In genomic region chr9:121783126-121783522, GRCh38 we compare ENCODE assay signal across 18 cellular contexts.
DNase-seq lines count a peak whose midpoint lies in the region; ATAC-seq, FAIRE-seq and TF ChIP-seq lines count a peak whose summit lies in the region.
"Had no signal": no experiment of that assay in that cellular context is flagged by ENCODE, and none has a peak within 500 bp of the region (broad histone marks: within the 10 kb centered on the region; RNA-seq: fewer than 3 reads in every experiment).

No MANE protein-coding gene starts in this region.

- DNase-seq in CD4-positive, alpha-beta T cell = no peak
- no peak for DNase-seq in caudate nucleus (lab: John Stamatoyannopoulos, UW)
- no peak for DNase-seq in neural progenitor cell (ENCODE audit: low spot score)
- DNase-seq in frontal cortex (ENCODE audit: low spot score in 2 of 2) = no peak
- DNase-seq in GDM1 (lab: John Stamatoyannopoulos, UW) = no peak
- DNase-seq in breast epithelium (ENCODE audit: low spot score in 2 of 2) = no peak
- DNase-seq: activated CD4-positive, alpha-beta T cell treated with anti-CD3 and anti-CD28 coated beads, Interleukin-2, amount 50 U/mL, for 1 hour; DMS79 treated with DMSO at 0.1 percent for 48 hours; left ventricle myocardium superior; NK-92 treated with Interleukin-12 subunit alpha and Interleukin-12 subunit beta, amount 100 ng/mL, for 24 hours had no signal

- TF ChIP-seq POLR2A in breast epithelium (IDR thresholded peaks at IDR 0.05) = no peak

- H3K9ac ChIP-seq in neural progenitor cell = no peak overlapping the region

- H3K4me3 ChIP-seq in HEK293 (ENCODE audit: low read depth, low read length) (no peak overlapping the region), neural progenitor cell (no peak overlapping the region), breast epithelium (no peak overlapping the region)
- H3K4me3 ChIP-seq: Peyer's patch, suprapubic skin had no signal

- peak overlapping the region; percentile 15 for H3K4me3 Mint-ChIP-seq in CD4-positive, alpha-beta T cell
- H3K4me3 Mint-ChIP-seq in neural progenitor cell = no peak overlapping the region
- H3K4me3 Mint-ChIP-seq: mesothelial cell of epicardium; natural killer cell treated with Interleukin-12 subunit alpha and Interleukin-12 subunit beta and Interleukin-15 and Interleukin-18, amount 100 ng/mL, for 72 hours; T-helper 1 cell treated with Interleukin-12 subunit alpha and Interleukin-12 subunit beta and Interleukin-4 antibody, amounts not matched to agents 30 μg/mL and 1 μg/mL, for 36 hours had no signal

- no peak overlapping the region for H3K27ac ChIP-seq in CD4-positive, alpha-beta T cell (ENCODE audit: low read depth, low read length)
- H3K27ac ChIP-seq in HEK293 (ENCODE audit: extremely low read depth, low read depth, low read length) (no peak overlapping the region), caudate nucleus (ENCODE audit: low read depth, low read length) (peak overlapping the region; percentile 30), neural progenitor cell (peak overlapping the region; percentile 71), breast epithelium (peak overlapping the region in 1 of 2 donors; percentile 7)
- H3K27ac ChIP-seq: Peyer's patch, suprapubic skin had no signal

- peak overlapping the region; percentile 62 for H3K27ac Mint-ChIP-seq in CD4-positive, alpha-beta T cell
- H3K27ac Mint-ChIP-seq in neural progenitor cell = peak overlapping the region; percentile 90
- H3K27ac Mint-ChIP-seq: mesothelial cell of epicardium; natural killer cell treated with Interleukin-12 subunit alpha and Interleukin-12 subunit beta and Interleukin-15 and Interleukin-18, amount 100 ng/mL, for 72 hours had no signal

- ATAC-seq in CD4-positive, alpha-beta T cell (ENCODE audit: poor library complexity) = no peak
- ATAC-seq: HepG2; left ventricle myocardium superior; natural killer cell treated with Interleukin-12 subunit alpha and Interleukin-12 subunit beta and Interleukin-15 and Interleukin-18, amount 100 ng/mL, for 72 hours had no signal

- no peaks in the 10 kb centered on the region for H3K4me1 ChIP-seq in HEK293 (ENCODE audit: control insufficient read depth, insufficient read depth, low read length)
- H3K4me1 ChIP-seq in neural progenitor cell = peaks cover 63% of the 10 kb centered on the region
- H3K4me1 ChIP-seq in breast epithelium = no peaks in the 10 kb centered on the region
- H3K4me1 ChIP-seq: Peyer's patch, suprapubic skin had no signal

- FAIRE-seq in frontal cortex (lab: Jason Lieb, UNC) = no peak
- FAIRE-seq: GM12891, HepG2 had no signal

- peaks cover 44% of the 10 kb centered on the region for H3F3A ChIP-seq in neural progenitor cell (ENCODE audit: low read depth)

- peak overlapping the region; percentile 56 for H3K4me2 ChIP-seq in neural progenitor cell

- H3K27me3 ChIP-seq in CD4-positive, alpha-beta T cell (ENCODE audit: control insufficient read depth, insufficient read depth, low read length) = no peaks in the 10 kb centered on the region
- H3K27me3 ChIP-seq in neural progenitor cell = no peaks in the 10 kb centered on the region
- no peaks in the 10 kb centered on the region for H3K27me3 ChIP-seq in breast epithelium
- H3K27me3 ChIP-seq: Peyer's patch, suprapubic skin had no signal

- no peaks in the 10 kb centered on the region for H3K9me3 ChIP-seq in CD4-positive, alpha-beta T cell (ENCODE audit: control insufficient read depth, low read length)
- no peaks in the 10 kb centered on the region for H3K9me3 ChIP-seq in HEK293 (ENCODE audit: control insufficient read depth, insufficient read depth, low read depth, low read length)
- H3K9me3 ChIP-seq in neural progenitor cell (ENCODE audit: low read depth) = no peaks in the 10 kb centered on the region
- H3K9me3 ChIP-seq in breast epithelium = no peaks in the 10 kb centered on the region
- H3K9me3 ChIP-seq: Peyer's patch had no signal

- CTCF ChIA-PET in CD4-positive, alpha-beta T cell (lab: Charles Lee) = no interaction called here
- CTCF ChIA-PET in HEK293 (lab: Yijun Ruan, JAX) = no interaction called here

- no peaks in the 10 kb centered on the region for H3K9me3 Mint-ChIP-seq in CD4-positive, alpha-beta T cell
- H3K9me3 Mint-ChIP-seq in neural progenitor cell = peaks cover 6% of the 10 kb centered on the region
- H3K9me3 Mint-ChIP-seq: natural killer cell treated with Interleukin-12 subunit alpha and Interleukin-12 subunit beta and Interleukin-15 and Interleukin-18, amount 100 ng/mL, for 72 hours; T-helper 1 cell treated with Interleukin-12 subunit alpha and Interleukin-12 subunit beta and Interleukin-4 antibody, amounts not matched to agents 30 μg/mL and 1 μg/mL, for 36 hours had no signal

- H3K27me3 Mint-ChIP-seq in CD4-positive, alpha-beta T cell = no peaks in the 10 kb centered on the region
- peaks cover 13% of the 10 kb centered on the region for H3K27me3 Mint-ChIP-seq in neural progenitor cell (ENCODE audit: insufficient read depth, low read depth)

- H4K20me1 ChIP-seq in neural progenitor cell (ENCODE audit: low read depth) = peaks cover 32% of the 10 kb centered on the region

- H3K36me3 Mint-ChIP-seq in CD4-positive, alpha-beta T cell (ENCODE audit: low read depth) = no peaks in the 10 kb centered on the region
- peaks cover 27% of the 10 kb centered on the region for H3K36me3 Mint-ChIP-seq in neural progenitor cell

- POLR2A ChIA-PET in CD4-positive, alpha-beta T cell (lab: Charles Lee) = no interaction called here
- POLR2A ChIA-PET in HEK293 (lab: Yijun Ruan, JAX) = interaction anchor here (0.7 kb wide), 1 partner anchor 10 kb away, joined by 4 read pairs; no protein-coding TSS in a partner anchor

- peaks cover 0 to 47% of the 10 kb centered on the region in 2 experiments; a peak in 1 of 3 replicates for H3K36me3 ChIP-seq in HEK293 (ENCODE audit: control insufficient read depth in 2 of 2, insufficient read depth in 1 of 2, low read length in 2 of 2)
- H3K36me3 ChIP-seq in neural progenitor cell = no peaks in the 10 kb centered on the region
- peaks cover 5% of the 10 kb centered on the region for H3K36me3 ChIP-seq in breast epithelium

- intact Hi-C loops in CD4-positive, alpha-beta T cell (cut with DNase I, micrococcal nuclease) = no loop called here
- intact Hi-C loops in breast epithelium (cut with DNase I; ENCODE audit: low total_unique reads) = no loop called here

- TF ChIP-seq CTCF in CD4-positive, alpha-beta T cell (IDR thresholded peaks at IDR 0.05) = no peak
- TF ChIP-seq CTCF in HEK293 (tag by site-specific recombination; IDR thresholded peaks at IDR 0.05) = no peak
- TF ChIP-seq CTCF in neural progenitor cell (IDR thresholded peaks at IDR 0.05) = no peak
- TF ChIP-seq CTCF in breast epithelium (IDR thresholded peaks at IDR 0.05) = no peak

- H3K4me1 Mint-ChIP-seq in CD4-positive, alpha-beta T cell (ENCODE audit: low read depth) = peaks cover 17% of the 10 kb centered on the region
- peaks cover 70% of the 10 kb centered on the region for H3K4me1 Mint-ChIP-seq in neural progenitor cell

- peaks cover 12% of the 10 kb centered on the region for H3K79me2 ChIP-seq in neural progenitor cell (ENCODE audit: low read depth)

- H2AFZ ChIP-seq in neural progenitor cell (replicated peaks) = no peak overlapping the region

TF ChIP-seq in HEK293, 187 proteins besides CTCF, POLR2A, EP300 and RAD21:
- peak; percentile 39; the same call in 1 of the 2 replicates for TF ChIP-seq ZFHX2 (tag by site-specific recombination; conservative IDR thresholded peaks at IDR 0.05)
- no peak for TF ChIP-seq ZNF2 (tag by site-specific recombination; IDR thresholded peaks at IDR 0.05)

Comparison
In these comparisons a context has a peak if more than half of its experiments do, and no peak if none do; other contexts are left out.
1. H3K27ac ChIP-seq: peak in caudate nucleus (single experiment) and neural progenitor cell (single experiment); none in CD4-positive, alpha-beta T cell (single experiment) and HEK293 (single experiment).